ENCODE assay signal across 16 cellular contexts in genomic region chr5:112475747-112476435, GRCh38. TPM values are rescaled to one million over a fixed set of nuclear protein-coding genes. Genes with fewer than 3 reads are reported as not detected.
DNase-seq lines count a peak whose midpoint lies in the region; ATAC-seq and TF ChIP-seq lines count a peak whose summit lies in the region.
"Had no signal": no experiment of that assay in that cellular context is flagged by ENCODE, and none has a peak within 500 bp of the region (broad histone marks: within the 10 kb centered on the region; RNA-seq: fewer than 3 reads in every experiment).

No MANE protein-coding gene starts in this region.

- peak overlapping the region; percentile 20 for H3K27ac ChIP-seq in epithelial cell of prostate
- H3K27ac ChIP-seq in mesodermal cell (ENCODE audit: low read depth, low read length, severe bottlenecking) = peak overlapping the region; percentile 76
- no peak overlapping the region for H3K27ac ChIP-seq in osteoblast (ENCODE audit: low read depth, low read length)
- H3K27ac ChIP-seq: SJSA1, upper lobe of right lung had no signal

- H3K9me3 ChIP-seq in mesodermal cell (ENCODE audit: control insufficient read depth, low read length) (no peaks in the 10 kb centered on the region), osteoblast (ENCODE audit: low read depth, low read length) (no peaks in the 10 kb centered on the region)
- H3K9me3 ChIP-seq: SJSA1, upper lobe of right lung had no signal

- no peaks in the 10 kb centered on the region for H3K79me2 ChIP-seq in osteoblast (ENCODE audit: insufficient read depth, low read length)

- DNase-seq in A172 (ENCODE audit: low spot score) (peak; percentile 10), NCI-H69 (lab: John Stamatoyannopoulos, UW) (peak; percentile 67), epithelial cell of prostate (ENCODE audit: low read depth, low spot score) (no peak), erythroblast (lab: John Stamatoyannopoulos, UW) (no peak), osteoblast (ENCODE audit: insufficient read length, low spot score, missing footprints) (no peak), left colon (no peak)
- DNase-seq: ACHN; activated B cell treated with CpG ODN at 0.5 μM for 24 hours; activated T-cell treated with anti-CD3 and anti-CD28 coated beads, Interleukin-2, amount 50 U/mL, for 48 hours; naive thymus-derived CD4-positive, alpha-beta T cell; NCI-H1436; small intestine; upper lobe of right lung had no signal

- no peak overlapping the region for H3K4me2 ChIP-seq in osteoblast (ENCODE audit: insufficient read depth, low read length)

- H3K4me3 ChIP-seq in mesodermal cell (ENCODE audit: extremely low read depth, insufficient read depth, low read length, poor library complexity, severe bottlenecking) (no peak overlapping the region), osteoblast (ENCODE audit: insufficient read depth, low read length) (no peak overlapping the region)
- H3K4me3 ChIP-seq: SJSA1, upper lobe of right lung had no signal

- no peak for TF ChIP-seq POLR2A in erythroblast (IDR thresholded peaks at IDR 0.05; ENCODE audit: low read length)

- no peak overlapping the region for H2AFZ ChIP-seq in osteoblast (ENCODE audit: low read length)

- intact Hi-C loops in left colon (cut with DNase I, micrococcal nuclease) = no loop called here

- WGBS in mesodermal cell (ENCODE audit: insufficient coverage in 2 of 2), 2 experiments = 70 to 90% methylated on average over 2 of the region's 3 CpGs

- no peaks in the 10 kb centered on the region for H3K27me3 ChIP-seq in osteoblast (ENCODE audit: insufficient read depth, low read length)
- H3K27me3 ChIP-seq: upper lobe of right lung had no signal

- no peak for TF ChIP-seq CTCF in osteoblast (IDR thresholded peaks at IDR 0.05; ENCODE audit: extremely low read depth, low read depth, low read length)

- H3K4me1 ChIP-seq in mesodermal cell (ENCODE audit: control insufficient read depth, insufficient read depth, low read length, poor library complexity, severe bottlenecking) (no peaks in the 10 kb centered on the region), osteoblast (ENCODE audit: insufficient read depth, low read length) (peaks cover 3% of the 10 kb centered on the region)
- H3K4me1 ChIP-seq: SJSA1, upper lobe of right lung had no signal

- no peaks in the 10 kb centered on the region for H3K36me3 ChIP-seq in mesodermal cell (ENCODE audit: control insufficient read depth, insufficient read depth, low read length)
- no peaks in the 10 kb centered on the region for H3K36me3 ChIP-seq in osteoblast (ENCODE audit: insufficient read depth, low read length)
- H3K36me3 ChIP-seq: SJSA1, upper lobe of right lung had no signal

- no peak for ATAC-seq in HG02610 (IDR thresholded peaks at IDR 0.05; ENCODE audit: unreplicated experiment)
- no peak for ATAC-seq in left colon
- ATAC-seq: naive thymus-derived CD4-positive, alpha-beta T cell; upper lobe of right lung had no signal

- no peaks in the 10 kb centered on the region for H4K20me1 ChIP-seq in osteoblast (ENCODE audit: insufficient read depth, low read length)

RNA-seq across cellular contexts. Expression of gene EPB41L4A, which starts 56.8 kb away (rescaled TPM):
- 1.2 and 2.2 TPM in 2 replicates for total RNA-seq in A172 (2014; rRNA removed; shearing (Covaris generic))
- polyA plus RNA-seq in mesodermal cell (2013, experiment 1 of 2) = 11.4 TPM
- polyA plus RNA-seq in mesodermal cell (2013, experiment 2 of 2) = 11.0 TPM
- total RNA-seq in osteoblast (0.59 and 0.72 TPM in 2 replicates), left colon (10 to 100 TPM; 10.2 to 34.0 TPM)

Comparison
In these comparisons a context has a peak if more than half of its experiments do, and no peak if none do; other contexts are left out.
1. DNase-seq: peak in A172 (single experiment) and NCI-H69 (single experiment); none in epithelial cell of prostate (single experiment), erythroblast (0 of 2), osteoblast (single experiment) and left colon (0 of 2).